9 cellular contexts compared by ENCODE assay signal in genomic region chr6:116971959-116972358, GRCh38.
DNase-seq lines count a peak whose midpoint lies in the region; ATAC-seq, FAIRE-seq and TF ChIP-seq lines count a peak whose summit lies in the region.
"Had no signal": no experiment of that assay in that cellular context is flagged by ENCODE, and none has a peak within 500 bp of the region (broad histone marks: within the 10 kb centered on the region; RNA-seq: fewer than 3 reads in every experiment).

No MANE protein-coding gene starts in this region.

- ATAC-seq in GM19395 (IDR thresholded peaks at IDR 0.05; ENCODE audit: unreplicated experiment) (peak; percentile 74), HG03565 (IDR thresholded peaks at IDR 0.05; ENCODE audit: unreplicated experiment) (peak; percentile 71)

- peak; percentile 32 for FAIRE-seq in H1 (lab: Jason Lieb, UNC)

- no peak overlapping the region for H3K4me3 ChIP-seq in NT2/D1 (ENCODE audit: insufficient read length, low read depth)
- H3K4me3 ChIP-seq in H1 (ENCODE audit: extremely low read depth in 1 of 4, insufficient read depth in 2 of 4, low read depth in 3 of 4, low read length in 4 of 4) = no peak overlapping the region
- no peak overlapping the region for H3K4me3 ChIP-seq in osteoblast (ENCODE audit: insufficient read depth, low read length)
- H3K4me3 ChIP-seq: BLaER1 treated with 17β-estradiol and CSF1 and Interleukin-3, amounts not matched to agents 10 nM and 100 nM had no signal

- POLR2A ChIA-PET in H1 (lab: Charles Lee; ENCODE audit: partially characterized antibody) = no interaction called here

- no peak for TF ChIP-seq EP300 in H1 (IDR thresholded peaks at IDR 0.05; ENCODE audit: borderline replicate concordance in 1 of 2, low read depth in 2 of 2, low read length in 2 of 2)

- no peak overlapping the region for H4K8ac ChIP-seq in H1 (ENCODE audit: extremely low read depth, insufficient read depth, low read length)

- no peaks in the 10 kb centered on the region for H3K79me1 ChIP-seq in H1 (ENCODE audit: low read depth, low read length)

- TF ChIP-seq CTCF in H1 (IDR thresholded peaks at IDR 0.05; ENCODE audit: control extremely low read depth in 1 of 3, insufficient read depth in 1 of 3, low read depth in 1 of 3, low read length in 3 of 3) (peak in 2 of 3 experiments; percentile 51 to 53; a peak in 2 of 4 replicates), osteoblast (IDR thresholded peaks at IDR 0.05; ENCODE audit: extremely low read depth, low read depth, low read length) (peak; percentile 65)

- CTCF ChIA-PET in H1 (lab: Charles Lee; ENCODE audit: partially characterized antibody) = interaction anchor here (0.6 to 2.0 kb wide), 20 partner anchors 8 to 331 kb away, joined by 3 to 8 read pairs (median 4); no protein-coding TSS in a partner anchor

- no peak overlapping the region for H2BK20ac ChIP-seq in H1 (ENCODE audit: low read length)

- H3K9ac ChIP-seq in NT2/D1 (ENCODE audit: insufficient read length, low read depth) = no peak overlapping the region
- H3K9ac ChIP-seq in H1 (replicated peaks in 1 of 4; ENCODE audit: extremely low read depth in 1 of 4, low read depth in 3 of 4, low read length in 3 of 4) = no peak overlapping the region
- H3K9ac ChIP-seq: BLaER1 treated with 17β-estradiol and CSF1 and Interleukin-3, amounts not matched to agents 10 nM and 100 nM had no signal

- TF ChIP-seq POLR2A in H1 (IDR thresholded peaks at IDR 0.05; ENCODE audit: control extremely low read depth in 1 of 2, low read depth in 2 of 2, low read length in 2 of 2) = no peak

- H3K9me3 ChIP-seq in NT2/D1 (ENCODE audit: insufficient read depth, low read length) = no peaks in the 10 kb centered on the region
- no peaks in the 10 kb centered on the region for H3K9me3 ChIP-seq in H1 (ENCODE audit: insufficient read depth in 2 of 2, low read depth in 1 of 2, low read length in 1 of 2)
- no peaks in the 10 kb centered on the region for H3K9me3 ChIP-seq in osteoblast (ENCODE audit: low read depth, low read length)
- H3K9me3 ChIP-seq: BLaER1 treated with 17β-estradiol and CSF1 and Interleukin-3, amounts not matched to agents 10 nM and 100 nM had no signal

- peak; percentile 22 to 82 (median 40) for DNase-seq in NCI-H1417 (lab: John Stamatoyannopoulos, UW)
- no peak for DNase-seq in NCI-H1417 treated with DMSO at 0.1 percent for 48 hours (lab: John Stamatoyannopoulos, UW)
- peak; percentile 27 for DNase-seq in NT2/D1 (ENCODE audit: low read depth, low spot score)
- DNase-seq in H1 (ENCODE audit: low read depth in 1 of 2, low spot score in 2 of 2) = no peak
- no peak for DNase-seq in osteoblast (ENCODE audit: insufficient read length, low spot score, missing footprints)
- DNase-seq in activated T-cell treated with anti-CD3 and anti-CD28 coated beads for 4 hours = no peak

- no peak overlapping the region for H3K14ac ChIP-seq in H1 (ENCODE audit: insufficient read length)

- H3K23ac ChIP-seq in H1 (ENCODE audit: insufficient read length) = no peak overlapping the region

- H4K91ac ChIP-seq in H1 (replicated peaks; ENCODE audit: insufficient read length, low read length) = no peak overlapping the region

- H3K4me1 ChIP-seq in NT2/D1 (ENCODE audit: insufficient read depth, insufficient read length) (no peaks in the 10 kb centered on the region), H1 (replicated peaks in 1 of 4; ENCODE audit: control insufficient read depth in 3 of 4, insufficient read depth in 4 of 4, low read length in 3 of 4) (no peaks in the 10 kb centered on the region), osteoblast (ENCODE audit: insufficient read depth, low read length) (no peaks in the 10 kb centered on the region)

- no peak overlapping the region for H3K18ac ChIP-seq in H1 (ENCODE audit: extremely low read depth, low read length)

- H3K27me3 ChIP-seq in NT2/D1 (ENCODE audit: insufficient read depth, insufficient read length) = no peaks in the 10 kb centered on the region
- H3K27me3 ChIP-seq in H1 (replicated peaks in 1 of 4; ENCODE audit: control insufficient read depth in 3 of 4, extremely low read depth in 1 of 4, insufficient read depth in 3 of 4, low read length in 3 of 4) = peaks cover 0 to 1% (median 0%) of the 10 kb centered on the region in 4 experiments; a peak in 1 of 7 replicates
- peaks cover 7% of the 10 kb centered on the region for H3K27me3 ChIP-seq in osteoblast (ENCODE audit: insufficient read depth, low read length)
- H3K27me3 ChIP-seq: BLaER1 treated with 17β-estradiol and CSF1 and Interleukin-3, amounts not matched to agents 10 nM and 100 nM had no signal

- no peak overlapping the region for H2AK5ac ChIP-seq in H1 (ENCODE audit: low read depth, low read length)

- no peak overlapping the region for H3K4ac ChIP-seq in H1 (replicated peaks; ENCODE audit: insufficient read length, low read depth, low read length)

- no peaks in the 10 kb centered on the region for H4K20me1 ChIP-seq in H1 (replicated peaks in 1 of 2; ENCODE audit: control insufficient read depth in 1 of 2, insufficient read depth in 2 of 2, low read length in 2 of 2)
- no peaks in the 10 kb centered on the region for H4K20me1 ChIP-seq in osteoblast (ENCODE audit: insufficient read depth, low read length)
- H4K20me1 ChIP-seq: BLaER1 treated with 17β-estradiol and CSF1 and Interleukin-3, amounts not matched to agents 10 nM and 100 nM had no signal

- no peak overlapping the region for H2BK5ac ChIP-seq in H1 (ENCODE audit: low read depth, low read length)

- H3K79me2 ChIP-seq in H1 (ENCODE audit: control insufficient read depth in 1 of 2, insufficient read depth in 2 of 2, low read length in 2 of 2) = no peaks in the 10 kb centered on the region
- H3K79me2 ChIP-seq in osteoblast (ENCODE audit: insufficient read depth, low read length) = no peaks in the 10 kb centered on the region

- 4% methylated on average over 1 of the region's 1 CpG; no CpG with 5 or more reads in 1 of the 2 experiments for WGBS in H1 (ENCODE audit: extremely low coverage in 1 of 2, insufficient coverage in 1 of 2, insufficient read length in 1 of 2, insufficient replicate concordance in 2 of 2, low coverage in 1 of 2, low lambda C conversion rate in 2 of 2, missing lambda C conversion rate in 1 of 2), 2 experiments

- H3K36me3 ChIP-seq in NT2/D1 (ENCODE audit: insufficient read depth, insufficient read length, low read length) (no peaks in the 10 kb centered on the region), H1 (ENCODE audit: control insufficient read depth in 2 of 4, insufficient read depth in 4 of 4, low read length in 3 of 4) (no peaks in the 10 kb centered on the region), osteoblast (ENCODE audit: insufficient read depth, low read length) (no peaks in the 10 kb centered on the region)
- H3K36me3 ChIP-seq: BLaER1 treated with 17β-estradiol and CSF1 and Interleukin-3, amounts not matched to agents 10 nM and 100 nM had no signal

- no peak overlapping the region for H2BK12ac ChIP-seq in H1 (ENCODE audit: low read depth, low read length)

- no peak overlapping the region for H2BK120ac ChIP-seq in H1 (replicated peaks; ENCODE audit: low read depth, low read length)

- no peak overlapping the region for H3K56ac ChIP-seq in H1 (replicated peaks; ENCODE audit: insufficient read length, low read depth, low read length)

- H4K5ac ChIP-seq in H1 (ENCODE audit: insufficient read length, low read depth, low read length) = no peak overlapping the region

- H3K23me2 ChIP-seq in H1 (ENCODE audit: low read depth, low read length) = no peaks in the 10 kb centered on the region

- no peak overlapping the region for H3K4me2 ChIP-seq in H1 (ENCODE audit: insufficient read depth in 1 of 2, low read depth in 2 of 2, low read length in 2 of 2)
- no peak overlapping the region for H3K4me2 ChIP-seq in osteoblast (ENCODE audit: insufficient read depth, low read length)
- H3K4me2 ChIP-seq: BLaER1 treated with 17β-estradiol and CSF1 and Interleukin-3, amounts not matched to agents 10 nM and 100 nM had no signal

- H3K27ac ChIP-seq in H1 (ENCODE audit: low read depth, low read length) (no peak overlapping the region), osteoblast (ENCODE audit: low read depth, low read length) (no peak overlapping the region)
- H3K27ac ChIP-seq: BLaER1 treated with 17β-estradiol and CSF1 and Interleukin-3, amounts not matched to agents 10 nM and 100 nM had no signal

- no peak overlapping the region for H2BK15ac ChIP-seq in H1 (ENCODE audit: low read length)

- TF ChIP-seq RAD21 in H1 (IDR thresholded peaks at IDR 0.05 in 1 of 2, conservative IDR thresholded peaks at IDR 0.05 in 1 of 2; ENCODE audit: low read depth in 2 of 2, low read length in 2 of 2) = peak; percentile 83 to 85

- no peak overlapping the region for H2AFZ ChIP-seq in H1 (ENCODE audit: low read length)
- H2AFZ ChIP-seq in osteoblast (ENCODE audit: low read length) = no peak overlapping the region

TF ChIP-seq in H1, 55 proteins besides CTCF, POLR2A, EP300 and RAD21:
- TF ChIP-seq USF2 (IDR thresholded peaks at IDR 0.05; ENCODE audit: low read length) (no peak), NRF1 (IDR thresholded peaks at IDR 0.05; ENCODE audit: low read depth, low read length) (no peak), ATF3 (IDR thresholded peaks at IDR 0.05; ENCODE audit: insufficient read depth, low read depth, low read length) (no peak), CHD1 (IDR thresholded peaks at IDR 0.05; ENCODE audit: low read depth, low read length) (no peak), BRCA1 (IDR thresholded peaks at IDR 0.05; ENCODE audit: low read depth, low read length) (no peak), EZH2 (IDR thresholded peaks at IDR 0.05; ENCODE audit: low read depth, low read length, severe bottlenecking) (no peak), CEBPB (IDR thresholded peaks at IDR 0.05; ENCODE audit: low read depth, low read length) (no peak), HDAC2 (IDR thresholded peaks at IDR 0.05; ENCODE audit: borderline replicate concordance in 1 of 2, low read depth in 2 of 2, low read length in 2 of 2) (no peak), SP1 (IDR thresholded peaks at IDR 0.05; ENCODE audit: low read depth, low read length) (no peak), SIN3A (conservative IDR thresholded peaks at IDR 0.05 in 1 of 2, IDR thresholded peaks at IDR 0.05 in 1 of 2; ENCODE audit: low read depth in 1 of 2, low read length in 2 of 2) (no peak), CTBP2 (IDR thresholded peaks at IDR 0.05; ENCODE audit: borderline replicate concordance, insufficient read depth, insufficient read length, low read length) (no peak), JUND (IDR thresholded peaks at IDR 0.05; ENCODE audit: low read length) (no peak)

Comparison
In these comparisons a context has a peak if more than half of its experiments do, and no peak if none do; other contexts are left out.
1. DNase-seq: peak in NCI-H1417 (3 of 3) and NT2/D1 (single experiment); none in NCI-H1417 treated with DMSO at 0.1 percent for 48 hours (single experiment), H1 (0 of 2), osteoblast (single experiment) and activated T-cell treated with anti-CD3 and anti-CD28 coated beads for 4 hours (single experiment).